Comparison of ENCODE assay signal across 1 cellular context in genomic region chr20:36435799-36436541, GRCh38.
A peak's percentile ranks its signal among the peaks of the same experiment; 100 is the strongest.
TF ChIP-seq lines count a peak whose summit lies in the region.

No MANE protein-coding gene starts in this region.

TF ChIP-seq in K562, 482 proteins besides CTCF, POLR2A, EP300 and RAD21 (continued from another document and continues in another):
- no peak for TF ChIP-seq KAT8 (IDR thresholded peaks at IDR 0.05; ENCODE audit: low read depth)
- TF ChIP-seq SIX5 (IDR thresholded peaks at IDR 0.05; ENCODE audit: borderline replicate concordance in 1 of 2, insufficient read depth in 1 of 2, low read depth in 1 of 2, low read length in 2 of 2): no peak
- no peak for TF ChIP-seq ERF (CRISPR knock-in tag; IDR thresholded peaks at IDR 0.05)
- peak; percentile 76 for TF ChIP-seq CCNT2 (IDR thresholded peaks at IDR 0.05; ENCODE audit: borderline replicate concordance, extremely low read depth, insufficient read length, low read depth, low read length)
- TF ChIP-seq, protein P1, sequence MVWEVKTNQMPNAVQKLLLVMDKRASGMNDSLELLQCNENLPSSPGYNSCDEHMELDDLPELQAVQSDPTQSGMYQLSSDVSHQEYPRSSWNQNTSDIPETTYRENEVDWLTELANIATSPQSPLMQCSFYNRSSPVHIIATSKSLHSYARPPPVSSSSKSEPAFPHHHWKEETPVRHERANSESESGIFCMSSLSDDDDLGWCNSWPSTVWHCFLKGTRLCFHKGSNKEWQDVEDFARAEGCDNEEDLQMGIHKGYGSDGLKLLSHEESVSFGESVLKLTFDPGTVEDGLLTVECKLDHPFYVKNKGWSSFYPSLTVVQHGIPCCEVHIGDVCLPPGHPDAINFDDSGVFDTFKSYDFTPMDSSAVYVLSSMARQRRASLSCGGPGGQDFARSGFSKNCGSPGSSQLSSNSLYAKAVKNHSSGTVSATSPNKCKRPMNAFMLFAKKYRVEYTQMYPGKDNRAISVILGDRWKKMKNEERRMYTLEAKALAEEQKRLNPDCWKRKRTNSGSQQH (CRISPR knock-in tag; IDR thresholded peaks at IDR 0.05): no peak
- TF ChIP-seq, protein P2, sequence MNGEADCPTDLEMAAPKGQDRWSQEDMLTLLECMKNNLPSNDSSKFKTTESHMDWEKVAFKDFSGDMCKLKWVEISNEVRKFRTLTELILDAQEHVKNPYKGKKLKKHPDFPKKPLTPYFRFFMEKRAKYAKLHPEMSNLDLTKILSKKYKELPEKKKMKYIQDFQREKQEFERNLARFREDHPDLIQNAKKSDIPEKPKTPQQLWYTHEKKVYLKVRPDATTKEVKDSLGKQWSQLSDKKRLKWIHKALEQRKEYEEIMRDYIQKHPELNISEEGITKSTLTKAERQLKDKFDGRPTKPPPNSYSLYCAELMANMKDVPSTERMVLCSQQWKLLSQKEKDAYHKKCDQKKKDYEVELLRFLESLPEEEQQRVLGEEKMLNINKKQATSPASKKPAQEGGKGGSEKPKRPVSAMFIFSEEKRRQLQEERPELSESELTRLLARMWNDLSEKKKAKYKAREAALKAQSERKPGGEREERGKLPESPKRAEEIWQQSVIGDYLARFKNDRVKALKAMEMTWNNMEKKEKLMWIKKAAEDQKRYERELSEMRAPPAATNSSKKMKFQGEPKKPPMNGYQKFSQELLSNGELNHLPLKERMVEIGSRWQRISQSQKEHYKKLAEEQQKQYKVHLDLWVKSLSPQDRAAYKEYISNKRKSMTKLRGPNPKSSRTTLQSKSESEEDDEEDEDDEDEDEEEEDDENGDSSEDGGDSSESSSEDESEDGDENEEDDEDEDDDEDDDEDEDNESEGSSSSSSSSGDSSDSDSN (IDR thresholded peaks at IDR 0.05; ENCODE audit: borderline replicate concordance in 1 of 2, low read depth in 2 of 2, low read length in 2 of 2): 0 out of 4 replicates have a peak, but pooled peaks of 1 of the 2 experiments have one; percentile 56
- TF ChIP-seq PHF8 (IDR thresholded peaks at IDR 0.05; ENCODE audit: borderline replicate concordance, low read length): peak; percentile 19; the same call in 1 of the 2 replicates
- no peak for TF ChIP-seq TAF15 (IDR thresholded peaks at IDR 0.05; ENCODE audit: low read depth, low read length)
- TF ChIP-seq, protein P3, sequence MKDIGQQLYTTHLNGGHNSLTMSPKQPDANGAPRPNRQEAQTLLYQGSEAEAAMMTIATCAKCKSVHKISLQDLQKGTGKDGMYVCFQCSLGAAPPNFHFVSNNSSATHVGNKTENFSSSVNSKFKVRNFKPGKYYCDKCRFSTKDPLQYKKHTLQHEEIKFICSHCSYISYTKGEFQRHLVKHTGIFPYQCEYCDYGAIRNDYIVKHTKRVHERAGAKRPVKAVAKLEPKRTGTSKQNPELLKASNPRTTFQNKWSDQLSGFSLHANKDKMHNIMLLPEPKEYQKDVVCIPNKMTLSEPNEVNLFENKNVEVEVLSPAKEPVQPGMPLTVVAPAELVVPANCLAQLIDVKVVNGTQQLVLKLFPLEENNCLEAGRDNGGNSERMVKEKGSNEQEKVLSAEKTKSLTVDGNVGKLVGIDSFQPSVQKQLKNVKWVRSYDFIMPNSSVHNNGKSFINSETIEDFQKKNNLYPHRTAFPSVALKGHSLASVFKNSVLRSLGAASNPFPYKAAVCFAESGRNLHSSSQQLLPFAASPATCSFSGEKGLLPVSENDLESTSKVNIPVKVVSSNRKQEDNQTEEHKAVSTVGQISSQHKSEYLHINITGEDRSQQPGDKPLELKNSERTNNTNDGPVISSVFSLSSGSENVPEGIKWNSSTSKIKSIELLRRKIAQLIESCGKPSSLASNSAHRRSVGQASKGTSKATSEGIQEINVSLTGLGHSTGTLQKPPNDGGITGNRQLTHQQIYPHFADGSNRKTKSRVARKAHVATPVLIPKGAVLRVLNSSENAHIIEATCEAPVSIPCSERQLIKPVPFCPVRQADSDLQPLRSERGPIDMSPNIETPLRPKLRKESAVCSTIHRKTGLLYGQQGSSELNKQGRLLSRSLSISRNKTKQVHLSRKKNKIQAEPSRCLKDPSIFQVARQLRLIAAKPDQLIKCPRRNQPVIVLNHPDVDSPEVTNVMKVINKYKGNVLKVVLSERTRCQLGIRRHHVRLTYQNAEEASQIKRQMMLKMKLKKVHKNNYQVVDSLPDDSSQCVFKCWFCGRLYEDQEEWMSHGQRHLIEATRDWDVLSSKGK (CRISPR knock-in tag; IDR thresholded peaks at IDR 0.05): no peak
- TF ChIP-seq ZNF316 (IDR thresholded peaks at IDR 0.05): no peak
- TF ChIP-seq ZNF592 (IDR thresholded peaks at IDR 0.05): no peak
- TF ChIP-seq IRF9 (tag; IDR thresholded peaks at IDR 0.05): no peak
- TF ChIP-seq NRF1 (conservative IDR thresholded peaks at IDR 0.05 in 1 of 2, IDR thresholded peaks at IDR 0.05 in 1 of 2): peak; percentile 99
- no peak for TF ChIP-seq NCOA6 (IDR thresholded peaks at IDR 0.05)
- TF ChIP-seq CBX8 (IDR thresholded peaks at IDR 0.05; ENCODE audit: borderline replicate concordance, extremely low read depth, low read depth, low read length, poor library complexity, severe bottlenecking): no peak
- TF ChIP-seq LCOR (CRISPR knock-in tag; IDR thresholded peaks at IDR 0.05): no peak
- TF ChIP-seq BRD4 (IDR thresholded peaks at IDR 0.05): no peak
- peak; percentile 68 to 84; a peak in 3 of 4 replicates for TF ChIP-seq MAZ (CRISPR knock-in tag; conservative IDR thresholded peaks at IDR 0.05 in 1 of 2, IDR thresholded peaks at IDR 0.05 in 1 of 2)
- TF ChIP-seq U2AF2 (optimal IDR thresholded peaks at IDR 0.05; ENCODE audit: low read depth, low read length): no peak
- no peak; the same call in 1 of the 2 replicates for TF ChIP-seq ZNF263 (CRISPR knock-in tag; IDR thresholded peaks at IDR 0.05; ENCODE audit: borderline replicate concordance)
- TF ChIP-seq TEAD1 (CRISPR knock-in tag; IDR thresholded peaks at IDR 0.05): no peak
- no peak for TF ChIP-seq ZNF280B (CRISPR knock-in tag; IDR thresholded peaks at IDR 0.05)
- no peak for TF ChIP-seq TCF7 (IDR thresholded peaks at IDR 0.05; ENCODE audit: borderline replicate concordance)
- TF ChIP-seq, protein P4, sequence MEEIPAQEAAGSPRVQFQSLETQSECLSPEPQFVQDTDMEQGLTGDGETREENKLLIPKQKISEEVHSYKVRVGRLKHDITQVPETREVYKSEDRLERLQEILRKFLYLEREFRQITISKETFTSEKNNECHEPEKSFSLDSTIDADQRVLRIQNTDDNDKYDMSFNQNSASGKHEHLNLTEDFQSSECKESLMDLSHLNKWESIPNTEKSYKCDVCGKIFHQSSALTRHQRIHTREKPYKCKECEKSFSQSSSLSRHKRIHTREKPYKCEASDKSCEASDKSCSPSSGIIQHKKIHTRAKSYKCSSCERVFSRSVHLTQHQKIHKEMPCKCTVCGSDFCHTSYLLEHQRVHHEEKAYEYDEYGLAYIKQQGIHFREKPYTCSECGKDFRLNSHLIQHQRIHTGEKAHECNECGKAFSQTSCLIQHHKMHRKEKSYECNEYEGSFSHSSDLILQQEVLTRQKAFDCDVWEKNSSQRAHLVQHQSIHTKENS (CRISPR knock-in tag; IDR thresholded peaks at IDR 0.05): no peak
- TF ChIP-seq HMG20B (CRISPR knock-in tag; IDR thresholded peaks at IDR 0.05): no peak
- no peak for TF ChIP-seq HMG20A (CRISPR knock-in tag; conservative IDR thresholded peaks at IDR 0.05)
- TF ChIP-seq BHLHE40 (IDR thresholded peaks at IDR 0.05; ENCODE audit: low read length): peak; percentile 66
- TF ChIP-seq JUN (IDR thresholded peaks at IDR 0.05; ENCODE audit: borderline replicate concordance, low read depth, low read length): no peak
- no peak for TF ChIP-seq JUN (CRISPR knock-in tag; IDR thresholded peaks at IDR 0.05; ENCODE audit: borderline replicate concordance)
- no peak for TF ChIP-seq FOSL1 (tag; conservative IDR thresholded peaks at IDR 0.05)
- no peak for TF ChIP-seq RHOXF2B (CRISPR knock-in tag; conservative IDR thresholded peaks at IDR 0.05)
- no peak for TF ChIP-seq SPI1 (IDR thresholded peaks at IDR 0.05; ENCODE audit: borderline replicate concordance, low read depth, low read length)
- no peak for TF ChIP-seq NEUROD1 (IDR thresholded peaks at IDR 0.05; ENCODE audit: borderline replicate concordance, low read depth, low read length, partially characterized antibody)
- TF ChIP-seq ZNF232 (CRISPR knock-in tag; IDR thresholded peaks at IDR 0.05): no peak
- TF ChIP-seq ZNF668 (CRISPR knock-in tag; IDR thresholded peaks at IDR 0.05): no peak
- TF ChIP-seq ARID1B (IDR thresholded peaks at IDR 0.05): no peak; the same call in 1 of the 2 replicates
- no peak for TF ChIP-seq POLR2AphosphoS5 (IDR thresholded peaks at IDR 0.05; ENCODE audit: control insufficient read depth, insufficient read depth, low read depth, low read length)
- no peak for TF ChIP-seq CBFA2T3 (IDR thresholded peaks at IDR 0.05)
- TF ChIP-seq HDAC6 (IDR thresholded peaks at IDR 0.05; ENCODE audit: low read depth, low read length): no peak
- TF ChIP-seq ATF1 (CRISPR knock-in tag; IDR thresholded peaks at IDR 0.05): no peak
- peak; percentile 56 for TF ChIP-seq ATF1 (tag; IDR thresholded peaks at IDR 0.05)
- no peak for TF ChIP-seq ZNF140 (CRISPR knock-in tag; IDR thresholded peaks at IDR 0.05)
- no peak for TF ChIP-seq RAD51 (IDR thresholded peaks at IDR 0.05; ENCODE audit: borderline replicate concordance, low read depth)
- no peak for TF ChIP-seq DACH1 (IDR thresholded peaks at IDR 0.05; ENCODE audit: partially characterized antibody)
- TF ChIP-seq, protein P5, sequence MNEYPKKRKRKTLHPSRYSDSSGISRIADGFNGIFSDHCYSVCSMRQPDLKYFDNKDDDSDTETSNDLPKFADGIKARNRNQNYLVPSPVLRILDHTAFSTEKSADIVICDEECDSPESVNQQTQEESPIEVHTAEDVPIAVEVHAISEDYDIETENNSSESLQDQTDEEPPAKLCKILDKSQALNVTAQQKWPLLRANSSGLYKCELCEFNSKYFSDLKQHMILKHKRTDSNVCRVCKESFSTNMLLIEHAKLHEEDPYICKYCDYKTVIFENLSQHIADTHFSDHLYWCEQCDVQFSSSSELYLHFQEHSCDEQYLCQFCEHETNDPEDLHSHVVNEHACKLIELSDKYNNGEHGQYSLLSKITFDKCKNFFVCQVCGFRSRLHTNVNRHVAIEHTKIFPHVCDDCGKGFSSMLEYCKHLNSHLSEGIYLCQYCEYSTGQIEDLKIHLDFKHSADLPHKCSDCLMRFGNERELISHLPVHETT (CRISPR knock-in tag; conservative IDR thresholded peaks at IDR 0.05 in 1 of 2, IDR thresholded peaks at IDR 0.05 in 1 of 2): no peak
- TF ChIP-seq ZNF57 (CRISPR knock-in tag; IDR thresholded peaks at IDR 0.05): no peak
- TF ChIP-seq, protein P6, sequence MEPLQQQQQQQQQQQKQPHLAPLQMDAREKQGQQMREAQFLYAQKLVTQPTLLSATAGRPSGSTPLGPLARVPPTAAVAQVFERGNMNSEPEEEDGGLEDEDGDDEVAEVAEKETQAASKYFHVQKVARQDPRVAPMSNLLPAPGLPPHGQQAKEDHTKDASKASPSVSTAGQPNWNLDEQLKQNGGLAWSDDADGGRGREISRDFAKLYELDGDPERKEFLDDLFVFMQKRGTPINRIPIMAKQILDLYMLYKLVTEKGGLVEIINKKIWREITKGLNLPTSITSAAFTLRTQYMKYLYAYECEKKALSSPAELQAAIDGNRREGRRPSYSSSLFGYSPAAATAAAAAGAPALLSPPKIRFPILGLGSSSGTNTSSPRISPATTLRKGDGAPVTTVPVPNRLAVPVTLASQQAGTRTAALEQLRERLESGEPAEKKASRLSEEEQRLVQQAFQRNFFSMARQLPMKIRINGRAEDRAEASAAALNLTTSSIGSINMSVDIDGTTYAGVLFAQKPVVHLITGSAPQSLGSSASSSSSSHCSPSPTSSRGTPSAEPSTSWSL (CRISPR knock-in tag; IDR thresholded peaks at IDR 0.05; ENCODE audit: borderline replicate concordance): no peak
- no peak for TF ChIP-seq GATAD2A (IDR thresholded peaks at IDR 0.05)
- no peak for TF ChIP-seq ZNF253 (CRISPR knock-in tag; conservative IDR thresholded peaks at IDR 0.05)
- TF ChIP-seq ZNF77 (CRISPR knock-in tag; IDR thresholded peaks at IDR 0.05): no peak
- no peak for TF ChIP-seq OTX1 (CRISPR knock-in tag; IDR thresholded peaks at IDR 0.05)
